Comparison of ENCODE assay signal across 8 cellular contexts in the genomic region with DNA sequence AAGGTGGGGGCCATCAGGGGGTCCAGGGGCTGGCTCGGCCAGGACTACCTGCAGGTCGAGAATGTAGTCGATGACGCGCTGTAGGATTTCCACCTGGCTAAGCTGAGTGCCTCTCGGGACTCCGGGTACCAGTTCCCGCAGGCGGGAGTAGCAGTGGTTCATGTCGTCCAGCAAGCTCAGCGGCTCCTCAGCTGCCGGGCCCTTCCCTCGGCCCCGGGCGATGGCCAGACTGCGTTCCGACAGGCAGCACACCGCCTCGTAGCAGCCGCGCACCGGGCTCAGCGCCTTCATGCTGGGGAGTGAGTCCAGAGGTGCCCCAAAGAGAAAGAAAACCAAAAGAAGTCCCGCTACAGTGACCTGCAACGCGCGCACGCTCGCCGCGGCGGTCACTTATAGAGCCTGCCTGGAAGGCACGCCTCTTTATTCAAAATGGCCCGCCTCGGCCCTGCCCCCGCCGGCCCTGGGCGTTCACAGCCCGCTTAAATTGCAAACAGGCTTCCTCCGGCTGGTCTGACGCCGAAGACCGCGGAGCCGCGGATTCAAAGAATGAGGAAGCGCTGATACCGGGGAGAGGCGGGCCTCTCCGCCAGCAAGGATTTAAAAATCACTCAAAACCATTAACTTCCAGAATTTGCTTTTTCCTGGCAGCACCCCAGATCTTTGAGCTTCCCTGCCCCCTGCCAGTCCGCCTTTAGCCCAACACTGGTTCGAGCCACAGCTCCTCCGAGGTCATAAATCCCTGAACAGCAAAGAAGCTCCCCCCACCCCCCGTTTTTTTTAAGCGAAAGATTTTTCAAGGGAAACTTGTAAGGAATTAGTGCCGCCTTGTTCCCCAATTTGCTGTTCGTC. TPM values are rescaled to one million over a fixed set of nuclear protein-coding genes. Genes with fewer than 3 reads are reported as not detected.
DNase-seq lines count a peak whose midpoint lies in the region; ATAC-seq and TF ChIP-seq lines count a peak whose summit lies in the region.

A gene with protein sequence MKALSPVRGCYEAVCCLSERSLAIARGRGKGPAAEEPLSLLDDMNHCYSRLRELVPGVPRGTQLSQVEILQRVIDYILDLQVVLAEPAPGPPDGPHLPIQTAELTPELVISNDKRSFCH (minus strand): TSS at position 366 of the 849 bp plus-strand sequence. CDS start 75 bp downstream, at position 291.

- H3K4me3 Mint-ChIP-seq in activated CD4-positive, alpha-beta T cell treated with anti-CD3 and anti-CD28 coated beads for 36 hours, result peak within 1 kb of the TSS; percentile 94

- H3K27me3 ChIP-seq in layer of hippocampus (ENCODE audit: control insufficient read depth, insufficient read depth, low read length), result no peaks in the 10 kb centered on the region

- CTCF ChIA-PET in activated CD4-positive, alpha-beta T cell treated with anti-CD3 and anti-CD28 coated beads for 36 hours (lab: Charles Lee), result interaction anchor here (0.5 to 21.5 kb wide), 16 partner anchors 13 to 713 kb away, joined by 3 to 678 read pairs (median 4); no protein-coding TSS in a partner anchor

- peaks cover 23% of the 10 kb centered on the region for H3K36me3 Mint-ChIP-seq in activated CD4-positive, alpha-beta T cell treated with anti-CD3 and anti-CD28 coated beads for 36 hours (ENCODE audit: low read depth)

- H3K4me1 Mint-ChIP-seq in activated CD4-positive, alpha-beta T cell treated with anti-CD3 and anti-CD28 coated beads for 36 hours, result peaks cover 58% of the 10 kb centered on the region

- peak within 1 kb of the TSS; percentile 91 for H3K27ac ChIP-seq in layer of hippocampus (ENCODE audit: low read depth, low read length)

- intact Hi-C loops in activated CD4-positive, alpha-beta T cell treated with anti-CD3 and anti-CD28 coated beads for 36 hours (cut with DNase I, micrococcal nuclease), result loop anchor here (1.0 to 5.0 kb wide), 8 partner anchors 18 to 398 kb away; partner anchors contain the start of genes ASAP3 (in 1 of the 2), E2F2 (in 1 of the 2), ELOA (in 1 of the 2) and PNRC2 (in 1 of the 2)

- DNase-seq in AML-193 (lab: John Stamatoyannopoulos, UW), result peak; percentile 86 to 90
- peak; percentile 89 for DNase-seq in NCI-H460 (ENCODE audit: extremely low read depth, low read depth)
- DNase-seq in activated CD4-positive, alpha-beta T cell treated with anti-CD3 and anti-CD28 coated beads for 36 hours, result peak; percentile 96
- DNase-seq in choroid plexus epithelial cell (ENCODE audit: low read depth), result peak; percentile 98
- DNase-seq in stimulated activated CD4-positive, alpha-beta T cell treated with anti-CD3 and anti-CD28 coated beads, Interleukin-1b, Interleukin-23, amount 100 ng/mL, for 4 hours (ENCODE audit: low read depth in 2 of 2), result peak; percentile 79 to 84

- peak within 1 kb of the TSS; percentile 79 for H3K27ac Mint-ChIP-seq in activated CD4-positive, alpha-beta T cell treated with anti-CD3 and anti-CD28 coated beads for 36 hours

- POLR2A ChIA-PET in activated CD4-positive, alpha-beta T cell treated with anti-CD3 and anti-CD28 coated beads for 36 hours (lab: Charles Lee), result interaction anchor here (0.7 to 1.5 kb wide), 6 partner anchors 18 to 390 kb away, joined by 3 to 7 read pairs (median 4); no protein-coding TSS in a partner anchor

- H3K4me3 ChIP-seq in choroid plexus epithelial cell (ENCODE audit: low read depth, low read length), result peak within 1 kb of the TSS; percentile 91

- TF ChIP-seq CTCF in choroid plexus epithelial cell (conservative IDR thresholded peaks at IDR 0.05; ENCODE audit: low read depth, low read length), result no peak

- H3K9me3 Mint-ChIP-seq in activated CD4-positive, alpha-beta T cell treated with anti-CD3 and anti-CD28 coated beads for 36 hours (ENCODE audit: low read depth), result no peaks in the 10 kb centered on the region

- peaks cover 5% of the 10 kb centered on the region for H3K27me3 Mint-ChIP-seq in activated CD4-positive, alpha-beta T cell treated with anti-CD3 and anti-CD28 coated beads for 36 hours

- ATAC-seq in GM19035 (IDR thresholded peaks at IDR 0.05; ENCODE audit: unreplicated experiment) (peak; percentile 61), HG03342 (IDR thresholded peaks at IDR 0.05; ENCODE audit: unreplicated experiment) (peak; percentile 60)
- ATAC-seq in activated CD4-positive, alpha-beta T cell treated with anti-CD3 and anti-CD28 coated beads for 36 hours, result peak; percentile 71

RNA-seq across cellular contexts. Expression of the gene that starts here (rescaled TPM):
- total RNA-seq in NCI-H460 (2014; rRNA removed; shearing (Covaris generic)), result 53.6 and 68.8 TPM in 2 replicates
- polyA plus RNA-seq in NCI-H460 (2014; cell fraction: nucleus; rRNA removed), result 83.0 and 105 TPM in 2 replicates
- 10 to 100 TPM; 42.6 to 43.9 TPM for total RNA-seq in activated CD4-positive, alpha-beta T cell treated with anti-CD3 and anti-CD28 coated beads for 36 hours

Comparison
In these comparisons a context has a peak if more than half of its experiments do, and no peak if none do; other contexts are left out.
1. Peak in every context shown above with its lines: DNase-seq, ATAC-seq, H3K4me3 ChIP-seq and H3K27ac ChIP-seq.